Comparison of ENCODE assay signal across 19 cellular contexts in the genomic region with DNA sequence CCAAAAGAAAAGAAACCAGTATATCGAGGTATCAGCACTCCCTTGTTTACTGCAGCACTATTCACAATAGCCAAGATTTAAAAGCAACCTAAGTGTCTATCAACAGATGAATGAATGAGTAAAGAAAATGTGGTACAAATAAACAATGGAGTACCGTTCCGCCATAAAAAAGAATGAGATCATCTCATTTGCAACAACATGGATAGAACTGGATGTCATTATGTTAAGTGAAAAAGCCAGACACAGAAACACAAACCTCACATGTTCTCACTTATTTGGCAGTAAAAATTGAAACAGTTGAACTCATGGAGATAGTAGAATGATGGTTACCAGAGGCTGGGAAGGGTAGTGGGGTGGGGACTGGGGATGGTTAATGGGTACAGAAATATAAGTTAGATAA. TPM values are rescaled to one million over a fixed set of nuclear protein-coding genes. Genes with fewer than 3 reads are reported as not detected.
"Had no signal": no experiment of that assay in that cellular context is flagged by ENCODE, and none has a peak within 500 bp of the region (broad histone marks: within the 10 kb centered on the region; RNA-seq: fewer than 3 reads in every experiment).

No MANE protein-coding gene starts in this region.

- H3K27ac Mint-ChIP-seq: effector memory CD8-positive, alpha-beta T cell; naive thymus-derived CD4-positive, alpha-beta T cell; nephron progenitor cell; stimulated activated effector memory CD8-positive, alpha-beta T cell treated with anti-CD3 and anti-CD28 coated beads, Interleukin-12 subunit alpha, Interleukin-12 subunit beta, amount 100 ng/mL, for 72 hours; stimulated activated naive CD8-positive, alpha-beta T cell treated with anti-CD3 and anti-CD28 coated beads, Interleukin-15, Interleukin-2, amounts not matched to agents 100 ng/mL and 50 ng/mL, for 24 hours had no signal

- H3K4me1 Mint-ChIP-seq: stimulated activated effector memory CD8-positive, alpha-beta T cell treated with anti-CD3 and anti-CD28 coated beads, Interleukin-12 subunit alpha, Interleukin-12 subunit beta, amount 100 ng/mL, for 72 hours had no signal

- H3K4me3 Mint-ChIP-seq: effector memory CD8-positive, alpha-beta T cell; naive thymus-derived CD4-positive, alpha-beta T cell; nephron progenitor cell; stimulated activated effector memory CD8-positive, alpha-beta T cell treated with anti-CD3 and anti-CD28 coated beads, Interleukin-12 subunit alpha, Interleukin-12 subunit beta, amount 100 ng/mL, for 72 hours; stimulated activated naive CD8-positive, alpha-beta T cell treated with anti-CD3 and anti-CD28 coated beads, Interleukin-15, Interleukin-2, amounts not matched to agents 100 ng/mL and 50 ng/mL, for 24 hours had no signal

- H3K27me3 ChIP-seq: esophagus squamous epithelium, heart left ventricle, right lobe of liver, tibial nerve, upper lobe of right lung, vagina had no signal

- H3K27me3 Mint-ChIP-seq: effector memory CD8-positive, alpha-beta T cell; naive thymus-derived CD4-positive, alpha-beta T cell; stimulated activated naive CD8-positive, alpha-beta T cell treated with anti-CD3 and anti-CD28 coated beads, Interleukin-15, Interleukin-2, amounts not matched to agents 100 ng/mL and 50 ng/mL, for 24 hours had no signal

- H3K9me3 ChIP-seq: esophagus squamous epithelium, right lobe of liver, upper lobe of right lung, vagina had no signal

- H3K9me3 Mint-ChIP-seq: effector memory CD8-positive, alpha-beta T cell; stimulated activated effector memory CD8-positive, alpha-beta T cell treated with anti-CD3 and anti-CD28 coated beads, Interleukin-12 subunit alpha, Interleukin-12 subunit beta, amount 100 ng/mL, for 72 hours had no signal

- ATAC-seq: effector memory CD8-positive, alpha-beta T cell; heart left ventricle; left lobe of liver; naive thymus-derived CD4-positive, alpha-beta T cell; psoas muscle; right lobe of liver; stimulated activated effector memory CD8-positive, alpha-beta T cell treated with anti-CD3 and anti-CD28 coated beads, Interleukin-12 subunit alpha, Interleukin-12 subunit beta, amount 100 ng/mL, for 72 hours; upper lobe of right lung had no signal

- DNase-seq: effector memory CD8-positive, alpha-beta T cell; esophagus squamous epithelium; heart left ventricle; hypothalamus; islet precursor cell; mammary epithelial cell; naive thymus-derived CD4-positive, alpha-beta T cell; nephron progenitor cell; psoas muscle; retina; right lobe of liver; stimulated activated CD4-positive, alpha-beta T cell treated with anti-CD3 and anti-CD28 coated beads, Interleukin-4, amount 100 ng/mL, for 1 hour; stimulated activated CD8-positive, alpha-beta memory T cell treated with anti-CD3 and anti-CD28 coated beads, Interleukin-4, amount 100 ng/mL, for 48 hours; upper lobe of right lung had no signal

- H3K27ac ChIP-seq: esophagus squamous epithelium, heart left ventricle, psoas muscle, right lobe of liver, tibial nerve, upper lobe of right lung, vagina had no signal

- H3K36me3 ChIP-seq: esophagus squamous epithelium, right lobe of liver, upper lobe of right lung, vagina had no signal

- H3K4me3 ChIP-seq: esophagus squamous epithelium, heart left ventricle, psoas muscle, right lobe of liver, tibial nerve, upper lobe of right lung, vagina had no signal

RNA-seq across cellular contexts. Expression of gene SPATA1, which starts 4.5 kb away (rescaled TPM):
- polyA plus RNA-seq: mammary epithelial cell; naive thymus-derived CD4-positive, alpha-beta T cell had no signal
